11 cellular contexts compared by ENCODE assay signal in the genomic region with DNA sequence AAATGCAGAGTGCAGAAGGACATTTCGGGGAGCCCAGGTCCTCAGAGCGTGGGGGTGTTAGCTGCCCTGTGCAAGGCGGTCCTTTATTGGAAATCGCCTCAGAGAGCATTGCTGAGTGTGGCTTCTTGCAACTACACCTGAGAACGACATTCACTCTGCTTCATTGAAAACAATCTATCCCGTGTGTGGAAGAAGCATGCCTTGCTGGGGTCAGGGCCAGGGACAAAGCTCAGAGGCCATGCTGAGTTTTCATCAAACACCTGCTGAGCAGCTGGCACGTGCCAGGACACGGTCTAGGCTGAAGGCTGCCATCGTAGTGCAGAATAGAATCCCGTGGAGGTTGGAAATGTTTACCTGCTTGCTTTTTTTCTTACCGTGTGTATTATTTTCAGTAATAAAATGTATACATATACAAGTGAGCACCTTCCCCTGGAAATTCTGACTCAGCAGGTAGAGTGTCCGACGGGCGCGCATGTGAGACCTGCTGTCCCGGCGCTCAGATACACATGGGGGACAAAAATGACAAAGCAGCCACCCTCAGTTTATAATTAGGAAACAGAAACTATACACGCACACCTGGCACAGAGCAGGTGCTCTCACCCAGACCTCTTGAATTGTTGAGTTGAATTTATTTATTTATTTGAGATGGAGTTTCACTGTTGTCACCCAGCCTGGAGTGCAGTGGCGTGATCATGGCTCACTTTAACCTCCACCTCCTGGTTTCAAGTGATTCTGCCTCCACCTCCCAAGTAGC.
A peak's percentile ranks its signal among the peaks of the same experiment; 100 is the strongest.
DNase-seq lines count a peak whose midpoint lies in the region; ATAC-seq lines count a peak whose summit lies in the region.
"Had no signal": no experiment of that assay in that cellular context is flagged by ENCODE, and none has a peak within 500 bp of the region (broad histone marks: within the 10 kb centered on the region; RNA-seq: fewer than 3 reads in every experiment).

No MANE protein-coding gene starts in this region.

- peaks cover 39% of the 10 kb centered on the region for H3K36me3 Mint-ChIP-seq in activated CD8-positive, alpha-beta T cell treated with anti-CD3 and anti-CD28 coated beads, Interleukin-2, amount 10 ng/mL, durations not matched to agents 7 days and 5 days (ENCODE audit: low read depth)

- CTCF ChIA-PET in activated CD8-positive, alpha-beta T cell treated with anti-CD3 and anti-CD28 coated beads, Interleukin-2, amount 10 ng/mL, durations not matched to agents 7 days and 5 days (lab: Charles Lee) = no interaction called here

- no peak overlapping the region for H3K4ac ChIP-seq in neuronal stem cell (ENCODE audit: low read length)

- H3K27me3 ChIP-seq in neuronal stem cell (ENCODE audit: control insufficient read depth in 3 of 3, insufficient read depth in 3 of 3, low read depth in 1 of 3, low read length in 3 of 3) = no peaks in the 10 kb centered on the region
- H3K27me3 ChIP-seq in MG63 = no peaks in the 10 kb centered on the region

- H3K79me1 ChIP-seq in neuronal stem cell (ENCODE audit: low read depth, low read length) = no peaks in the 10 kb centered on the region

- peaks cover 0 to 11% of the 10 kb centered on the region in 2 donors for H3K4me1 ChIP-seq in neuronal stem cell (ENCODE audit: control insufficient read depth in 2 of 2, insufficient read depth in 1 of 2, low read depth in 1 of 2, low read length in 2 of 2)

- H3K27ac Mint-ChIP-seq in activated CD8-positive, alpha-beta T cell treated with anti-CD3 and anti-CD28 coated beads, Interleukin-2, amount 10 ng/mL, durations not matched to agents 7 days and 5 days = no peak overlapping the region

- H3K4me1 Mint-ChIP-seq in activated CD8-positive, alpha-beta T cell treated with anti-CD3 and anti-CD28 coated beads, Interleukin-2, amount 10 ng/mL, durations not matched to agents 7 days and 5 days (ENCODE audit: low read depth) = peaks cover 87% of the 10 kb centered on the region

- H2AFZ ChIP-seq in neuronal stem cell (ENCODE audit: low read length) = no peak overlapping the region

- peak; percentile 5 for DNase-seq in NCI-H187 treated with DMSO at 0.1 percent for 48 hours (lab: John Stamatoyannopoulos, UW)
- DNase-seq in NCI-H187 (lab: John Stamatoyannopoulos, UW) = no peak
- DNase-seq in NCI-H1436 (lab: John Stamatoyannopoulos, UW) = peak; percentile 46
- no peak for DNase-seq in neuronal stem cell (ENCODE audit: low spot score)
- no peak for DNase-seq in MG63
- DNase-seq in activated CD8-positive, alpha-beta T cell treated with anti-CD3 and anti-CD28 coated beads, Interleukin-2, amount 10 ng/mL, durations not matched to agents 7 days and 5 days = no peak
- DNase-seq in cardiac septum (ENCODE audit: low spot score) = no peak
- DNase-seq: 8988T; activated naive CD4-positive, alpha-beta T cell treated with Interleukin-2 at 50 U/mL for 16 hours had no signal

- no peak overlapping the region for H3K9ac ChIP-seq in neuronal stem cell (ENCODE audit: low read depth, low read length, poor library complexity)

- no peak overlapping the region for H3K4me2 ChIP-seq in neuronal stem cell (ENCODE audit: insufficient read depth, low read length, poor library complexity, severe bottlenecking)

- no peaks in the 10 kb centered on the region for H3K36me3 ChIP-seq in neuronal stem cell (replicated peaks in 1 of 2; ENCODE audit: control insufficient read depth in 2 of 2, insufficient read depth in 2 of 2, low read length in 2 of 2)
- H3K36me3 ChIP-seq in MG63 = no peaks in the 10 kb centered on the region

- no peaks in the 10 kb centered on the region for H3K9me3 Mint-ChIP-seq in activated CD8-positive, alpha-beta T cell treated with anti-CD3 and anti-CD28 coated beads, Interleukin-2, amount 10 ng/mL, durations not matched to agents 7 days and 5 days (ENCODE audit: insufficient read depth)

- no peak overlapping the region for H3K4me3 Mint-ChIP-seq in activated CD8-positive, alpha-beta T cell treated with anti-CD3 and anti-CD28 coated beads, Interleukin-2, amount 10 ng/mL, durations not matched to agents 7 days and 5 days

- ATAC-seq in HG02798 (IDR thresholded peaks at IDR 0.05; ENCODE audit: poor library complexity, unreplicated experiment) = peak; percentile 32
- no peak for ATAC-seq in activated CD8-positive, alpha-beta T cell treated with anti-CD3 and anti-CD28 coated beads, Interleukin-2, amount 10 ng/mL, durations not matched to agents 7 days and 5 days
- ATAC-seq: HCT116 had no signal

- intact Hi-C loops in cardiac septum (cut with DNase I) = loop anchor here (10.0 kb wide), 1 partner anchor 56 kb away; no protein-coding TSS in a partner anchor

- H2BK120ac ChIP-seq in neuronal stem cell (ENCODE audit: low read depth, low read length) = peak overlapping the region; percentile 14

- H2BK5ac ChIP-seq in neuronal stem cell (ENCODE audit: low read length) = no peak overlapping the region

- H3K27ac ChIP-seq in neuronal stem cell (replicated peaks; ENCODE audit: low read length) = no peak overlapping the region

- H3K27me3 Mint-ChIP-seq in activated CD8-positive, alpha-beta T cell treated with anti-CD3 and anti-CD28 coated beads, Interleukin-2, amount 10 ng/mL, durations not matched to agents 7 days and 5 days (ENCODE audit: low read depth) = no peaks in the 10 kb centered on the region

- no peak overlapping the region for H3K23ac ChIP-seq in neuronal stem cell (ENCODE audit: low read depth, low read length, poor library complexity)

- H2BK15ac ChIP-seq in neuronal stem cell (ENCODE audit: low read length) = no peak overlapping the region

- H4K8ac ChIP-seq in neuronal stem cell (ENCODE audit: low read depth, low read length) = no peak overlapping the region

- WGBS in neuronal stem cell (ENCODE audit: extremely low coverage in 2 of 2, insufficient read length in 2 of 2, insufficient replicate concordance in 1 of 2), 2 donors = no CpG with 5 or more reads among the region's 19 CpGs

- no peak overlapping the region for H2AK5ac ChIP-seq in neuronal stem cell (ENCODE audit: low read depth, low read length)

- H3K4me3 ChIP-seq in neuronal stem cell (ENCODE audit: low read length in 2 of 2) = no peak overlapping the region
- H3K4me3 ChIP-seq in MG63 = no peak overlapping the region

- H3K14ac ChIP-seq in neuronal stem cell (ENCODE audit: low read length) = no peak overlapping the region

- H3K9me3 ChIP-seq in neuronal stem cell (replicated peaks in 1 of 2; ENCODE audit: control insufficient read depth in 2 of 2, insufficient read depth in 1 of 2, low read depth in 1 of 2, low read length in 2 of 2) (no peaks in the 10 kb centered on the region), MG63 (no peaks in the 10 kb centered on the region)

- POLR2A ChIA-PET in activated CD8-positive, alpha-beta T cell treated with anti-CD3 and anti-CD28 coated beads, Interleukin-2, amount 10 ng/mL, durations not matched to agents 7 days and 5 days (lab: Charles Lee) = no interaction called here

- no peak overlapping the region for H2BK12ac ChIP-seq in neuronal stem cell (ENCODE audit: low read length)

- no peak overlapping the region for H3K18ac ChIP-seq in neuronal stem cell (ENCODE audit: low read length)

- H4K91ac ChIP-seq in neuronal stem cell (ENCODE audit: low read depth, low read length, poor library complexity) = no peak overlapping the region

Comparison
In these comparisons a context has a peak if more than half of its experiments do, and no peak if none do; other contexts are left out.
1. DNase-seq: peak in NCI-H187 treated with DMSO at 0.1 percent for 48 hours (single experiment) and NCI-H1436 (single experiment); none in NCI-H187 (0 of 2), neuronal stem cell (single experiment), MG63 (single experiment), activated CD8-positive, alpha-beta T cell treated with anti-CD3 and anti-CD28 coated beads, Interleukin-2, amount 10 ng/mL, durations not matched to agents 7 days and 5 days (single experiment) and cardiac septum (single experiment).